Comparison of ENCODE assay signal across 27 cellular contexts in genomic region chr10:6213908-6214307, GRCh38. TPM values are rescaled to one million over a fixed set of nuclear protein-coding genes. Genes with fewer than 3 reads are reported as not detected.
A peak's percentile ranks its signal among the peaks of the same experiment; 100 is the strongest.
DNase-seq lines count a peak whose midpoint lies in the region; ATAC-seq and TF ChIP-seq lines count a peak whose summit lies in the region.
"Had no signal": no experiment of that assay in that cellular context is flagged by ENCODE, and none has a peak within 500 bp of the region (broad histone marks: within the 10 kb centered on the region; RNA-seq: fewer than 3 reads in every experiment).

No MANE protein-coding gene starts in this region.

- peaks cover 8% of the 10 kb centered on the region for H3K4me1 Mint-ChIP-seq in activated T-cell treated with anti-CD3 and anti-CD28 coated beads, Interleukin-2, amount 50 U/mL, for 24 hours (ENCODE audit: low read depth)
- H3K4me1 Mint-ChIP-seq in brain: peaks cover 70% of the 10 kb centered on the region
- H3K4me1 Mint-ChIP-seq in osteocyte (ENCODE audit: unreplicated experiment): peaks cover 41% of the 10 kb centered on the region

- no peak for DNase-seq in activated T-cell treated with anti-CD3 and anti-CD28 coated beads, Interleukin-2, amount 50 U/mL, for 24 hours
- DNase-seq in activated T-cell treated with anti-CD3 and anti-CD28 coated beads for 4 hours (no peak), osteocyte (ENCODE audit: extremely low spot score, unreplicated experiment) (no peak), aorta (no peak), GF-D8 (lab: John Stamatoyannopoulos, UW) (no peak), NCI-H2081 treated with DMSO at 0.1 percent for 48 hours (lab: John Stamatoyannopoulos, UW) (no peak)
- no peak for DNase-seq in activated effector memory CD4-positive, alpha-beta T cell treated with anti-CD3 and anti-CD28 coated beads, Interleukin-2, amount 50 U/mL, for 16 hours
- DNase-seq: activated CD4-positive, alpha-beta T cell treated with anti-CD3 and anti-CD28 coated beads, Interleukin-2, amount 10 ng/mL, durations not matched to agents 24 days and 14 days; activated naive CD4-positive, alpha-beta T cell treated with Interleukin-2 at 50 U/mL for 16 hours; brain microvascular endothelial cell; CD8-positive, alpha-beta T cell; dorsolateral prefrontal cortex; mucosa of descending colon; NCI-H1048; NCI-H446; NCI-H774; stimulated activated CD4-positive, alpha-beta T cell treated with anti-CD3 and anti-CD28 coated beads, Interleukin-12 subunit alpha, Interleukin-12 subunit beta, amount 100 ng/mL, for 4 hours; stimulated activated CD4-positive, alpha-beta T cell treated with anti-CD3 and anti-CD28 coated beads, Interleukin-2, amount 100 ng/mL, for 48 hours; stomach; SW 1271; transverse colon; WERI-Rb-1 had no signal

- WGBS in aorta, 2 donors: 86 to 90% methylated on average over 5 of the region's 5 CpGs

- no peaks in the 10 kb centered on the region for H3K9me3 Mint-ChIP-seq in activated T-cell treated with anti-CD3 and anti-CD28 coated beads, Interleukin-2, amount 50 U/mL, for 24 hours
- peaks cover 0 to 3% (median 0%) of the 10 kb centered on the region in 5 experiments for H3K9me3 Mint-ChIP-seq in brain
- H3K9me3 Mint-ChIP-seq in osteocyte (ENCODE audit: unreplicated experiment): no peaks in the 10 kb centered on the region
- H3K9me3 Mint-ChIP-seq: activated CD4-positive, alpha-beta T cell treated with anti-CD3 and anti-CD28 coated beads, Interleukin-2, amount 10 ng/mL, durations not matched to agents 24 days and 14 days; CD8-positive, alpha-beta T cell; neural crest cell had no signal

- intact Hi-C loops in aorta (cut with DNase I): no loop called here

- H3K27ac Mint-ChIP-seq in activated T-cell treated with anti-CD3 and anti-CD28 coated beads, Interleukin-2, amount 50 U/mL, for 24 hours: peak overlapping the region; percentile 65
- H3K27ac Mint-ChIP-seq in brain: peak overlapping the region in 3 of 5 experiments; percentile 38 to 90 (median 44)
- H3K27ac Mint-ChIP-seq in osteocyte (ENCODE audit: unreplicated experiment): peak overlapping the region; percentile 48
- H3K27ac Mint-ChIP-seq: activated CD4-positive, alpha-beta T cell treated with anti-CD3 and anti-CD28 coated beads, Interleukin-2, amount 10 ng/mL, durations not matched to agents 24 days and 14 days; CD8-positive, alpha-beta T cell had no signal

- no peak for ATAC-seq in aorta (ENCODE audit: low FRiP score)
- ATAC-seq: CD8-positive, alpha-beta T cell; K562; mucosa of descending colon; sciatic nerve had no signal

- no peak for TF ChIP-seq CTCF in brain (conservative IDR thresholded peaks at IDR 0.05)
- TF ChIP-seq CTCF in osteocyte (IDR thresholded peaks at IDR 0.05): no peak

- no peaks in the 10 kb centered on the region for H3K27me3 ChIP-seq in aorta (ENCODE audit: control insufficient read depth in 1 of 2, insufficient read depth in 2 of 2, low read length in 1 of 2)
- H3K27me3 ChIP-seq: brain microvascular endothelial cell, dorsolateral prefrontal cortex, hepatocyte, stomach, transverse colon had no signal

- H3K4me3 ChIP-seq in aorta (ENCODE audit: low read length in 2 of 2): no peak overlapping the region
- H3K4me3 ChIP-seq: hepatocyte, K562, mucosa of descending colon, stomach, transverse colon had no signal

- no peaks in the 10 kb centered on the region for H3K27me3 Mint-ChIP-seq in activated T-cell treated with anti-CD3 and anti-CD28 coated beads, Interleukin-2, amount 50 U/mL, for 24 hours
- no peaks in the 10 kb centered on the region for H3K27me3 Mint-ChIP-seq in brain
- no peaks in the 10 kb centered on the region for H3K27me3 Mint-ChIP-seq in osteocyte (ENCODE audit: unreplicated experiment)
- H3K27me3 Mint-ChIP-seq: activated CD4-positive, alpha-beta T cell treated with anti-CD3 and anti-CD28 coated beads, Interleukin-2, amount 10 ng/mL, durations not matched to agents 24 days and 14 days had no signal

- H3K9me3 ChIP-seq in aorta (ENCODE audit: control insufficient read depth, low read length): no peaks in the 10 kb centered on the region
- H3K9me3 ChIP-seq: mucosa of descending colon, stomach, transverse colon had no signal

- H3K27ac ChIP-seq in aorta (ENCODE audit: low read depth in 1 of 2, low read length in 2 of 2): peak overlapping the region; percentile 6 to 25
- H3K27ac ChIP-seq: brain microvascular endothelial cell, hepatocyte, transverse colon, WERI-Rb-1 had no signal

- H3K4me1 ChIP-seq in aorta (ENCODE audit: control insufficient read depth in 1 of 2, insufficient read depth in 2 of 2, low read length in 2 of 2): no peaks in the 10 kb centered on the region

- H3K4me3 Mint-ChIP-seq in activated T-cell treated with anti-CD3 and anti-CD28 coated beads, Interleukin-2, amount 50 U/mL, for 24 hours: no peak overlapping the region
- H3K4me3 Mint-ChIP-seq in brain (peak overlapping the region in 4 of 5 experiments; percentile 71 to 82 (median 75)), osteocyte (ENCODE audit: unreplicated experiment) (no peak overlapping the region)
- H3K4me3 Mint-ChIP-seq: activated CD4-positive, alpha-beta T cell treated with anti-CD3 and anti-CD28 coated beads, Interleukin-2, amount 10 ng/mL, durations not matched to agents 24 days and 14 days; CD8-positive, alpha-beta T cell; neural crest cell had no signal

- H3K36me3 ChIP-seq in aorta (ENCODE audit: control insufficient read depth in 1 of 2, insufficient read depth in 2 of 2, low read length in 1 of 2): peaks cover 4 to 21% of the 10 kb centered on the region in 2 donors
- H3K36me3 ChIP-seq: WERI-Rb-1 had no signal

- H3K36me3 Mint-ChIP-seq in activated T-cell treated with anti-CD3 and anti-CD28 coated beads, Interleukin-2, amount 50 U/mL, for 24 hours (ENCODE audit: low read depth): peaks cover 87% of the 10 kb centered on the region
- H3K36me3 Mint-ChIP-seq in brain (peaks cover 89% of the 10 kb centered on the region), osteocyte (ENCODE audit: unreplicated experiment) (peaks cover 27% of the 10 kb centered on the region)

RNA-seq across cellular contexts. Expression of gene PFKFB3, which starts 11.2 kb away (rescaled TPM):
- polyA plus RNA-seq in brain (ENCODE audit: insufficient read depth, low read depth, low replicate concordance): 22.3 TPM
- total RNA-seq in osteocyte: 34.2 and 37.9 TPM in 2 replicates
- 100 to 1,000 TPM; 116 to 140 TPM for total RNA-seq in aorta
- 10 to 100 TPM; 31.4 to 45.6 TPM for polyA plus RNA-seq in aorta

Comparison
In these comparisons a context has a peak if more than half of its experiments do, and no peak if none do; other contexts are left out.
1. H3K4me3 Mint-ChIP-seq: peak in brain (4 of 5); none in activated T-cell treated with anti-CD3 and anti-CD28 coated beads, Interleukin-2, amount 50 U/mL, for 24 hours (single experiment) and osteocyte (single experiment).
2. Peak in every context shown above with its lines, with median percentiles within 50 percentile points of each other: H3K27ac Mint-ChIP-seq.